ENCODE assay signal across 8 cellular contexts in the genomic region with DNA sequence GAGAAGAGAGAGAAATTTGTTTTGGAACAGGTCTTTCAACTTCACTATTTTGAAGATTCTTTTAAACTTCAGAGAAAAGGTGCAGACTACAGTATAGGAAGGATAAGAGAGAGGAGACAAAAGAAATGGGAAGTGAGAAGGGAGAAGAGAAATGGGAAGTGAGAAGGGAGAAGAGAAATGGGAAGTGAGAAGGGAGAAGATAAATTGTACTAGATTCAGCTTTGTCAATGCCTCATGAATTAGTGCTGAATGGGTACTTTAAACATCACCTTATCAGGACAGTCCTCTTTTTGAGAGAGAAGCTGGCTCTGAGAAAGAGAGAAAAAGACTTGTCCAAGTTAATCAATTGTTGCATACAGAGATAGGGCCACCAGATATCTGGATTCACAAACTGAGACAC. TPM values are rescaled to one million over a fixed set of nuclear protein-coding genes. Genes with fewer than 3 reads are reported as not detected.
A peak's percentile ranks its signal among the peaks of the same experiment; 100 is the strongest.
DNase-seq lines count a peak whose midpoint lies in the region; ATAC-seq, FAIRE-seq and TF ChIP-seq lines count a peak whose summit lies in the region.

No MANE protein-coding gene starts in this region.

- H3K27ac ChIP-seq in keratinocyte (ENCODE audit: control insufficient read depth, insufficient read depth, low read length): peak overlapping the region; percentile 84
- H3K27ac ChIP-seq in transverse colon: peak overlapping the region; percentile 80 to 84 (median 82)

- H3K9ac ChIP-seq in keratinocyte (ENCODE audit: control insufficient read depth, extremely low read depth, insufficient read depth, low read length): peak overlapping the region; percentile 84

- no peaks in the 10 kb centered on the region for H3K27me3 ChIP-seq in keratinocyte (ENCODE audit: control insufficient read depth, extremely low read depth, insufficient read depth, low read length)
- H3K27me3 ChIP-seq in transverse colon: peaks cover 9% of the 10 kb centered on the region

- peak; percentile 49 for FAIRE-seq in keratinocyte (lab: Jason Lieb, UNC)

- intact Hi-C loops in transverse colon (cut with DNase I; ENCODE audit: low total_unique reads): loop anchor here (5.0 kb wide), 1 partner anchor 157 kb away; no protein-coding TSS in a partner anchor

- CTCF ChIA-PET in AG04449 (lab: Yijun Ruan, JAX): interaction anchor here (0.9 to 3.5 kb wide), 14 partner anchors 8 to 159 kb away, joined by 3 to 14 read pairs (median 5); no protein-coding TSS in a partner anchor
- CTCF ChIA-PET in T-cell (lab: Charles Lee): no interaction called here

- H3K4me1 Mint-ChIP-seq in T-cell: peaks cover 6 to 10% (median 9%) of the 10 kb centered on the region in 3 donors

- peaks cover 48 to 55% of the 10 kb centered on the region in 2 donors for H3K27me3 Mint-ChIP-seq in T-cell

- H3K36me3 ChIP-seq in keratinocyte (ENCODE audit: control insufficient read depth in 2 of 2, extremely low read depth in 1 of 2, insufficient read depth in 2 of 2, low read length in 2 of 2): no peaks in the 10 kb centered on the region
- no peaks in the 10 kb centered on the region for H3K36me3 ChIP-seq in transverse colon

- no peaks in the 10 kb centered on the region for H3K36me3 Mint-ChIP-seq in T-cell

- peak overlapping the region; percentile 29 to 80 (median 50) for H3K4me3 Mint-ChIP-seq in T-cell

- peak overlapping the region; percentile 13 for H2AFZ ChIP-seq in keratinocyte (ENCODE audit: control insufficient read depth, low read length)

- H3K4me3 ChIP-seq in AG04449 (ENCODE audit: low read depth, low read length): peak overlapping the region; percentile 78
- peak overlapping the region; percentile 81 to 96 (median 89) for H3K4me3 ChIP-seq in keratinocyte (ENCODE audit: control insufficient read depth in 2 of 3, extremely low read depth in 1 of 3, insufficient read depth in 2 of 3, low read depth in 1 of 3, low read length in 3 of 3)
- H3K4me3 ChIP-seq in transverse colon: peak overlapping the region; percentile 52 to 76 (median 66)

- TF ChIP-seq CTCF in AG04449 (IDR thresholded peaks at IDR 0.05; ENCODE audit: insufficient read depth, low read length, missing control alignments): no peak
- TF ChIP-seq CTCF in keratinocyte (optimal IDR thresholded peaks at IDR 0.05 in 1 of 3, IDR thresholded peaks at IDR 0.05 in 1 of 3, conservative IDR thresholded peaks at IDR 0.05 in 1 of 3; ENCODE audit: extremely low read depth in 1 of 3, insufficient read depth in 2 of 3, low read length in 3 of 3): no peak
- TF ChIP-seq CTCF in transverse colon (IDR thresholded peaks at IDR 0.05): no peak

- H3K4me1 ChIP-seq in keratinocyte (ENCODE audit: control insufficient read depth, extremely low read depth, insufficient read depth, low read length) (peaks cover 49% of the 10 kb centered on the region), transverse colon (peaks cover 6 to 17% (median 12%) of the 10 kb centered on the region in 4 donors)

- POLR2A ChIA-PET in AG04449 (lab: Yijun Ruan, JAX) (no interaction called here), T-cell (lab: Charles Lee) (no interaction called here)

- H3K9me3 ChIP-seq in keratinocyte (ENCODE audit: control insufficient read depth, low read depth, low read length) (no peaks in the 10 kb centered on the region), transverse colon (no peaks in the 10 kb centered on the region)

- H3K9me1 ChIP-seq in keratinocyte (ENCODE audit: control insufficient read depth, extremely low read depth, insufficient read depth, low read length): no peaks in the 10 kb centered on the region

- no peaks in the 10 kb centered on the region for H4K20me1 ChIP-seq in keratinocyte (ENCODE audit: control insufficient read depth, extremely low read depth, insufficient read depth, low read length)

- peaks cover 49% of the 10 kb centered on the region for H3K79me2 ChIP-seq in keratinocyte (ENCODE audit: control insufficient read depth, insufficient read depth, low read length)

- DNase-seq in AG04449 (ENCODE audit: low read depth, low spot score) (no peak), T-cell (no peak), keratinocyte (ENCODE audit: low read depth, low spot score) (no peak), transverse colon (no peak), cerebellum (ENCODE audit: low spot score) (no peak), NCI-H345 (lab: John Stamatoyannopoulos, UW) (no peak)

- no peaks in the 10 kb centered on the region for H3K9me3 Mint-ChIP-seq in T-cell

- H3K4me2 ChIP-seq in keratinocyte (ENCODE audit: control insufficient read depth, extremely low read depth, insufficient read depth, low read depth, low read length): peak overlapping the region; percentile 78

- dilution Hi-C loops in keratinocyte (cut with MboI; ENCODE audit: extremely low pct_ligation_motif_present, low sequenced_read_pairs): no loop called here

- peak; percentile 30 for ATAC-seq in GM21786 (IDR thresholded peaks at IDR 0.05; ENCODE audit: unreplicated experiment)
- ATAC-seq in T-cell (replicated peaks in 1 of 4): no peak
- no peak for ATAC-seq in HG03108 (IDR thresholded peaks at IDR 0.05; ENCODE audit: unreplicated experiment)

- no peak for TF ChIP-seq POLR2A in transverse colon (IDR thresholded peaks at IDR 0.05)

- in situ Hi-C loops in transverse colon (cut with MboI; ENCODE audit: low pct_ligation_motif_present in 1 of 4, low pct_unique_long_range_greater_than_20kb in 1 of 4, low sequenced_read_pairs in 3 of 4): no loop called here

- no peak overlapping the region for H3K27ac Mint-ChIP-seq in T-cell

- no peak for TF ChIP-seq EP300 in transverse colon (IDR thresholded peaks at IDR 0.05; ENCODE audit: low read depth)

RNA-seq across cellular contexts. Expression of a gene that starts 1.0 kb away (rescaled TPM):
- total RNA-seq in T-cell: under 1 TPM in 3 of 5 donors, not detected in 2; 0.16 to 0.50 (median 0.35) TPM
- 80.7 to 115 TPM (median 91.4 TPM) in 3 replicates for polyA plus RNA-seq in keratinocyte
- 160 TPM for polyA plus RNA-seq in keratinocyte (2011; ENCODE audit: low read depth)
- polyA plus RNA-seq in keratinocyte (2011; cell fraction: cytosol; rRNA removed): 56.0 and 77.5 TPM in 2 replicates
- 143 and 179 TPM in 2 replicates for polyA plus RNA-seq in keratinocyte (2011; cell fraction: nucleus; rRNA removed)
- polyA plus RNA-seq in keratinocyte (2012; ENCODE audit: low replicate concordance): 43.2 and 72.1 TPM in 2 replicates
- 27.9 to 146 TPM (median 80.1 TPM) in 3 replicates for polyA minus RNA-seq in keratinocyte
- 72.9 TPM for polyA minus RNA-seq in keratinocyte (2011; cell fraction: cytosol; rRNA and poly(A)+ RNA removed)
- polyA minus RNA-seq in keratinocyte (2011; cell fraction: nucleus; rRNA and poly(A)+ RNA removed): 119 and 286 TPM in 2 replicates
- total RNA-seq in transverse colon: 100 to 1,000 TPM in 1 of 4 donors, 10 to 100 TPM in 3; 26.6 to 153 (median 54.3) TPM
- 1.8 TPM for total RNA-seq in cerebellum
